In the genomic region with DNA sequence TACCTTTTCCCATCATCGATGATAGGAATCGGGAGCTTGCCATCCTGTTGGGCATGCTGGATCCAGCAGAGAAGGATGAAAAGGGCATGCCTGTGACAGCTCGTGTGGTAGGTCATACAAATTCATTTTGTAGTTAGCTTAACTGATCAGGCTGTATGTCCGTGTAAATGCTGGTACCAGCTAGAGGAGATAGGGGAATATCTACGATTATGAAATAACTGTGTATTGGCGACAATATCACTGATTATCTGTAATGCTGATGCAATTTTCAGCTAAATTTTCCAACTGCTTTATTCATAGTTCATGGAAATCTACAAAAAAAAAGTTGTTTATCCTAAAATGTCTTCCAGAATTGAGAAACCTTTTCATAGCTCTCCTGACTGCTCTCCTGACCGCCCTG, we compare ENCODE assay signal across 28 cellular contexts.
"Had no signal": no experiment of that assay in that cellular context is flagged by ENCODE, and none has a peak within 500 bp of the region (broad histone marks: within the 10 kb centered on the region; RNA-seq: fewer than 3 reads in every experiment).

No MANE protein-coding gene starts in this region.

- H3K4me1 ChIP-seq: body of pancreas, breast epithelium had no signal

- H3K4me2 ChIP-seq: KMS-11 had no signal

- H3K9me3 ChIP-seq: adrenal gland, body of pancreas, breast epithelium, SJSA1 had no signal

- H3K27ac Mint-ChIP-seq: activated CD4-positive, alpha-beta memory T cell treated with anti-CD3 and anti-CD28 coated beads for 36 hours; activated naive CD8-positive, alpha-beta T cell treated with anti-CD3 and anti-CD28 coated beads, Interleukin-2, amount 10 ng/mL, durations not matched to agents 7 days and 5 days; activated T-helper 17 cell treated with anti-CD3 and anti-CD28 coated beads, Interleukin-2, amount 50 U/mL, for 72 hours had no signal

- DNase-seq: activated CD4-positive, alpha-beta memory T cell treated with anti-CD3 and anti-CD28 coated beads for 36 hours; activated CD4-positive, alpha-beta T cell treated with anti-CD3 and anti-CD28 coated beads for 4 hours; activated CD4-positive, alpha-beta T cell treated with anti-CD3 and anti-CD28 coated beads, Interleukin-2, amount 50 U/mL, for 1 hour; activated effector memory CD4-positive, alpha-beta T cell treated with anti-CD3 and anti-CD28 coated beads, Interleukin-2, amount 50 U/mL, for 16 hours; activated naive CD4-positive, alpha-beta T cell; activated naive CD4-positive, alpha-beta T cell treated with anti-CD3 and anti-CD28 coated beads, Interleukin-2, amount 50 U/mL, for 16 hours; activated naive CD8-positive, alpha-beta T cell treated with anti-CD3 and anti-CD28 coated beads, Interleukin-2, amount 10 ng/mL, durations not matched to agents 7 days and 5 days; activated T-cell treated with anti-CD3 and anti-CD28 coated beads, Interleukin-2, amount 50 U/mL, for 1 hour; adrenal gland; body of pancreas; MM.1S; MV-4-11; NCI-H1092; NCI-H1436 treated with DMSO at 0.1 percent for 48 hours; NCI-H1694 treated with DMSO at 0.1 percent for 48 hours; NCI-H2029; NCI-H345; NCI-H524 treated with DMSO at 0.1 percent for 48 hours; SHP77; T-helper 1 cell; T1000; WERI-Rb-1 had no signal

- H3K9me3 Mint-ChIP-seq: activated CD4-positive, alpha-beta memory T cell treated with anti-CD3 and anti-CD28 coated beads for 36 hours; activated naive CD8-positive, alpha-beta T cell treated with anti-CD3 and anti-CD28 coated beads, Interleukin-2, amount 10 ng/mL, durations not matched to agents 7 days and 5 days; activated T-helper 17 cell treated with anti-CD3 and anti-CD28 coated beads, Interleukin-2, amount 50 U/mL, for 72 hours had no signal

- H3K4me3 ChIP-seq: adrenal gland, body of pancreas, breast epithelium, SJSA1 had no signal

- H3K27ac ChIP-seq: adrenal gland, body of pancreas, breast epithelium, KMS-11, SJSA1, WERI-Rb-1 had no signal

- H3K27me3 Mint-ChIP-seq: activated CD4-positive, alpha-beta memory T cell treated with anti-CD3 and anti-CD28 coated beads for 36 hours; activated naive CD8-positive, alpha-beta T cell treated with anti-CD3 and anti-CD28 coated beads, Interleukin-2, amount 10 ng/mL, durations not matched to agents 7 days and 5 days; activated T-helper 17 cell treated with anti-CD3 and anti-CD28 coated beads, Interleukin-2, amount 50 U/mL, for 72 hours had no signal

- H3K27me3 ChIP-seq: adrenal gland, body of pancreas, breast epithelium, SJSA1 had no signal

- H3K4me3 Mint-ChIP-seq: activated CD4-positive, alpha-beta memory T cell treated with anti-CD3 and anti-CD28 coated beads for 36 hours; activated naive CD8-positive, alpha-beta T cell treated with anti-CD3 and anti-CD28 coated beads, Interleukin-2, amount 10 ng/mL, durations not matched to agents 7 days and 5 days; activated T-helper 17 cell treated with anti-CD3 and anti-CD28 coated beads, Interleukin-2, amount 50 U/mL, for 72 hours had no signal

- ATAC-seq: activated T-helper 17 cell treated with anti-CD3 and anti-CD28 coated beads, Interleukin-2, amount 50 U/mL, for 72 hours; body of pancreas; Panc1; SK-N-SH treated with all-trans-retinoic acid at 6 μM for 48 hours had no signal
